13 cellular contexts compared by ENCODE assay signal in the genomic region with DNA sequence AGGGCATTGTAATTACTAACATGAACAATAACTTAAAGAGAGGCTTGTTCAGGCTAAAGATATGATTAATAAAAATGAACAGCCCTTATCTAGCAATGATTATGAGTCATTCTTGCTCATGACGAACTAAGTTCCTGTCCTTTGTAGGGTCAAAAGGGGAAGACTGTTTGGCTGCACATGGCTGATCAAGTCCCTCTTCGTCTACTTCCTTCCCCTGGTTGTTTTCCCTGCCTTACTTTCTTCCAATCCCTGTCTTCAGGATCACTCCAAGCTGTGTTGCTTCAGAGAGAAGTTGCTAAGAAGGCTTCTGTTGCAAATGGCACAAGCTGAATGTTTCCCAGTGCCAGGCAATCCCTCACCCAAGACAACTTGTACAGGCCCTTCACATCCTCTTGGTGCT.
A peak's percentile ranks its signal among the peaks of the same experiment; 100 is the strongest.
DNase-seq lines count a peak whose midpoint lies in the region; ATAC-seq, FAIRE-seq and TF ChIP-seq lines count a peak whose summit lies in the region.
"Had no signal": no experiment of that assay in that cellular context is flagged by ENCODE, and none has a peak within 500 bp of the region (broad histone marks: within the 10 kb centered on the region; RNA-seq: fewer than 3 reads in every experiment).

No MANE protein-coding gene starts in this region.

- H3K27me3 ChIP-seq in MM.1S (replicated peaks; ENCODE audit: insufficient read depth, low read length), result no peaks in the 10 kb centered on the region
- H3K27me3 ChIP-seq: ascending aorta had no signal

- 0 out of 2 replicates have a peak, but pooled peaks cover 2% of the 10 kb centered on the region for H3F3A ChIP-seq in MM.1S (ENCODE audit: insufficient read depth, low read length)

- H3K9me3 Mint-ChIP-seq in Calu3 (ENCODE audit: low read depth, unreplicated experiment) (peaks cover 2% of the 10 kb centered on the region), naive B cell (no peaks in the 10 kb centered on the region)

- no peak overlapping the region for H2AFZ ChIP-seq in MM.1S (ENCODE audit: low read length)

- DNase-seq in Calu3, result peak; percentile 51
- DNase-seq in RCC 7860 (ENCODE audit: low spot score), result peak; percentile 82
- DNase-seq in fibroblast of pulmonary artery (ENCODE audit: low read depth), result peak; percentile 86
- no peak for DNase-seq in naive B cell
- no peak for DNase-seq in stimulated activated CD4-positive, alpha-beta T cell treated with anti-CD3 and anti-CD28 coated beads, Interleukin-2, amount 100 ng/mL, for 48 hours
- DNase-seq in SHP77 (lab: John Stamatoyannopoulos, UW), result no peak
- no peak for DNase-seq in MM.1S
- DNase-seq: CD8-positive, alpha-beta memory T cell; NCI-H748 treated with DMSO at 0.1 percent for 48 hours; T-helper 17 cell had no signal

- H3K4me3 Mint-ChIP-seq in Calu3 (ENCODE audit: low read depth, unreplicated experiment), result peak overlapping the region; percentile 65
- peak overlapping the region in 1 of 8 donors; percentile 34 for H3K4me3 Mint-ChIP-seq in naive B cell
- H3K4me3 Mint-ChIP-seq: CD8-positive, alpha-beta memory T cell; T-helper 17 cell had no signal

- ATAC-seq in naive B cell (ENCODE audit: low read depth in 2 of 2) (peak; percentile 32 to 45), HG03095 (IDR thresholded peaks at IDR 0.05; ENCODE audit: unreplicated experiment) (no peak)
- ATAC-seq: T-helper 17 cell had no signal

- H3K79me2 ChIP-seq in MM.1S (ENCODE audit: low read length), result no peaks in the 10 kb centered on the region

- H3K4me2 ChIP-seq in MM.1S (ENCODE audit: low read depth, low read length), result no peak overlapping the region
- H3K4me2 ChIP-seq: KMS-11 had no signal

- no peaks in the 10 kb centered on the region for H3K36me3 ChIP-seq in MM.1S (replicated peaks; ENCODE audit: insufficient read depth, low read length)
- H3K36me3 ChIP-seq: ascending aorta had no signal

- TF ChIP-seq CTCF in Calu3 (IDR thresholded peaks at IDR 0.05; ENCODE audit: unreplicated experiment), result no peak
- no peak for TF ChIP-seq CTCF in fibroblast of pulmonary artery (IDR thresholded peaks at IDR 0.05; ENCODE audit: low read length, missing control alignments)
- TF ChIP-seq CTCF in MM.1S (IDR thresholded peaks at IDR 0.05; ENCODE audit: low read length), result no peak

- H3K9me2 ChIP-seq in MM.1S (replicated peaks; ENCODE audit: insufficient read depth, low read length), result no peaks in the 10 kb centered on the region

- H3K4me3 ChIP-seq in fibroblast of pulmonary artery (replicated peaks; ENCODE audit: low read depth, low read length) (no peak overlapping the region), MM.1S (ENCODE audit: low read length) (no peak overlapping the region)
- H3K4me3 ChIP-seq: ascending aorta had no signal

- BruUV-seq in Calu3 (replicated peaks; lab: Mats Ljungman, UMichigan), result no TSS peak

- H3K27me3 Mint-ChIP-seq in Calu3 (ENCODE audit: unreplicated experiment) (no peaks in the 10 kb centered on the region), naive B cell (peaks cover 3 to 9% (median 6%) of the 10 kb centered on the region in 3 donors)

- H3K9me3 ChIP-seq in MM.1S (replicated peaks; ENCODE audit: insufficient read depth, low read length), result no peaks in the 10 kb centered on the region
- H3K9me3 ChIP-seq: ascending aorta had no signal

- no peak overlapping the region for H3K27ac ChIP-seq in MM.1S (ENCODE audit: low read length)
- H3K27ac ChIP-seq: ascending aorta, KMS-11 had no signal

- H3K4me1 Mint-ChIP-seq in Calu3 (ENCODE audit: low read depth, unreplicated experiment), result peaks cover 67% of the 10 kb centered on the region
- H3K4me1 Mint-ChIP-seq in naive B cell, result peaks cover 13 to 24% (median 15%) of the 10 kb centered on the region in 3 donors
- H3K4me1 Mint-ChIP-seq: T-helper 17 cell had no signal

- H3K36me3 Mint-ChIP-seq in Calu3 (ENCODE audit: insufficient read depth, unreplicated experiment) (peaks cover 47% of the 10 kb centered on the region), naive B cell (no peaks in the 10 kb centered on the region)
- H3K36me3 Mint-ChIP-seq: CD8-positive, alpha-beta memory T cell had no signal

- H3K9ac ChIP-seq in MM.1S (ENCODE audit: low read length), result no peak overlapping the region
- H3K9ac ChIP-seq: KMS-11 had no signal

- peak; percentile 94 for FAIRE-seq in RCC 7860 (lab: Jason Lieb, UNC)

- H3K27ac Mint-ChIP-seq in Calu3 (ENCODE audit: unreplicated experiment) (peak overlapping the region; percentile 88), naive B cell (peak overlapping the region in 3 of 6 donors; percentile 41 to 84 (median 65))
- H3K27ac Mint-ChIP-seq: CD8-positive, alpha-beta memory T cell; T-helper 17 cell had no signal

- no peaks in the 10 kb centered on the region for H4K20me1 ChIP-seq in MM.1S (ENCODE audit: insufficient read depth, low read length)

- CTCF ChIA-PET in Calu3 (lab: Charles Lee), result interaction anchor here (0.6 to 1.3 kb wide), 4 partner anchors 9 to 233 kb away, joined by 3 to 4 read pairs (median 3); no protein-coding TSS in a partner anchor

- peaks cover 6% of the 10 kb centered on the region; the same call in 1 of the 2 replicates for H3K4me1 ChIP-seq in MM.1S (ENCODE audit: low read length)
- H3K4me1 ChIP-seq: ascending aorta had no signal

- intact Hi-C loops in Calu3 (cut with micrococcal nuclease; ENCODE audit: unreplicated experiment), result loop anchor here (2.0 to 5.0 kb wide), 5 partner anchors 39 to 115 kb away; a partner anchor contains a TSS

Comparison
In these comparisons a context has a peak if more than half of its experiments do, and no peak if none do; other contexts are left out.
1. DNase-seq: peak in Calu3 (single experiment), RCC 7860 (single experiment) and fibroblast of pulmonary artery (single experiment); none in naive B cell (single experiment), stimulated activated CD4-positive, alpha-beta T cell treated with anti-CD3 and anti-CD28 coated beads, Interleukin-2, amount 100 ng/mL, for 48 hours (0 of 2), SHP77 (0 of 2) and MM.1S (single experiment).